Comparison of ENCODE assay signal across 8 cellular contexts in genomic region chr17:27893834-27894503, GRCh38. TPM values are rescaled to one million over a fixed set of nuclear protein-coding genes. Genes with fewer than 3 reads are reported as not detected.
A peak's percentile ranks its signal among the peaks of the same experiment; 100 is the strongest.
DNase-seq lines count a peak whose midpoint lies in the region; ATAC-seq and TF ChIP-seq lines count a peak whose summit lies in the region.

No MANE protein-coding gene starts in this region.

- no peak overlapping the region for H3K27ac ChIP-seq in Karpas-422 (ENCODE audit: low read length)

- peak overlapping the region; percentile 74 for H3K4me2 ChIP-seq in Karpas-422 (ENCODE audit: low read depth, low read length, poor library complexity, severe bottlenecking)

- H3K4me1 Mint-ChIP-seq in activated naive CD8-positive, alpha-beta T cell (ENCODE audit: low read depth) = peaks cover 20% of the 10 kb centered on the region
- peaks cover 11 to 20% of the 10 kb centered on the region in 2 donors for H3K4me1 Mint-ChIP-seq in natural killer cell

- peak overlapping the region; percentile 75 for H2AFZ ChIP-seq in Karpas-422 (ENCODE audit: low read length)

- peak overlapping the region; percentile 21; the same call in 1 of the 2 replicates for H3K9ac ChIP-seq in Karpas-422 (ENCODE audit: low read length)

- H3K36me3 ChIP-seq in Karpas-422 (ENCODE audit: insufficient read depth, low read length) = no peaks in the 10 kb centered on the region

- DNase-seq in CD1c-positive myeloid dendritic cell (ENCODE audit: extremely low spot score) = peak; percentile 30
- no peak for DNase-seq in Karpas-422
- no peak for DNase-seq in natural killer cell
- DNase-seq in kidney glomerular epithelial cell (lab: John Stamatoyannopoulos, UW) = no peak
- DNase-seq in NCI-H2196 treated with DMSO at 0.1 percent for 48 hours (lab: John Stamatoyannopoulos, UW; ENCODE audit: unreplicated experiment) = no peak
- no peak for DNase-seq in NCI-H1092 (lab: John Stamatoyannopoulos, UW)

- no peaks in the 10 kb centered on the region for H3K36me3 Mint-ChIP-seq in activated naive CD8-positive, alpha-beta T cell
- no peaks in the 10 kb centered on the region for H3K36me3 Mint-ChIP-seq in natural killer cell

- peaks cover 18% of the 10 kb centered on the region for H3K4me1 ChIP-seq in Karpas-422 (ENCODE audit: low read length)

- no peaks in the 10 kb centered on the region for H3K9me2 ChIP-seq in Karpas-422 (replicated peaks; ENCODE audit: insufficient read depth, low read length)

- no peaks in the 10 kb centered on the region for H3K79me2 ChIP-seq in Karpas-422 (ENCODE audit: low read length)

- intact Hi-C loops in natural killer cell (cut with micrococcal nuclease) = loop anchor here (1.0 kb wide), 1 partner anchor 89 kb away; no protein-coding TSS in a partner anchor

- H3K27me3 Mint-ChIP-seq in activated naive CD8-positive, alpha-beta T cell = peaks cover 10% of the 10 kb centered on the region
- peaks cover 13 to 38% of the 10 kb centered on the region in 2 donors for H3K27me3 Mint-ChIP-seq in natural killer cell (ENCODE audit: low read depth in 2 of 2)

- H3K27me3 ChIP-seq in Karpas-422 (ENCODE audit: low read length) = no peaks in the 10 kb centered on the region

- H3K9me3 ChIP-seq in Karpas-422 (ENCODE audit: low read length) = no peaks in the 10 kb centered on the region

- H3K9me3 Mint-ChIP-seq in activated naive CD8-positive, alpha-beta T cell (ENCODE audit: low read depth) = no peaks in the 10 kb centered on the region
- no peaks in the 10 kb centered on the region for H3K9me3 Mint-ChIP-seq in natural killer cell

- H4K20me1 ChIP-seq in Karpas-422 (ENCODE audit: insufficient read depth, low read depth, low read length) = no peaks in the 10 kb centered on the region

- H3K4me3 Mint-ChIP-seq in activated naive CD8-positive, alpha-beta T cell = peak overlapping the region; percentile 90
- peak overlapping the region; percentile 89 for H3K4me3 Mint-ChIP-seq in natural killer cell

- TF ChIP-seq CTCF in natural killer cell (IDR thresholded peaks at IDR 0.05) = no peak

- ATAC-seq in natural killer cell = no peak
- no peak for ATAC-seq in GM18502 (IDR thresholded peaks at IDR 0.05; ENCODE audit: poor library complexity, unreplicated experiment)

- H3K4me3 ChIP-seq in Karpas-422 (ENCODE audit: low read length) = no peak overlapping the region; the same call in 1 of the 2 replicates

- no peak overlapping the region for H3K27ac Mint-ChIP-seq in activated naive CD8-positive, alpha-beta T cell
- H3K27ac Mint-ChIP-seq in natural killer cell = peak overlapping the region; percentile 79 to 83

RNA-seq across cellular contexts. Expression of gene LYRM9, which starts 0.8 kb away (rescaled TPM):
- 0.97 and 3.2 TPM in 2 replicates for total RNA-seq in Karpas-422 (2014; rRNA removed; shearing (Covaris generic); ENCODE audit: low replicate concordance)
- total RNA-seq in natural killer cell = 10 to 100 TPM in 1 of 3 donors, 1 to 10 TPM in 2; 7.8 to 13.0 (median 9.3) TPM
